ENCODE assay signal across 7 cellular contexts in the genomic region with DNA sequence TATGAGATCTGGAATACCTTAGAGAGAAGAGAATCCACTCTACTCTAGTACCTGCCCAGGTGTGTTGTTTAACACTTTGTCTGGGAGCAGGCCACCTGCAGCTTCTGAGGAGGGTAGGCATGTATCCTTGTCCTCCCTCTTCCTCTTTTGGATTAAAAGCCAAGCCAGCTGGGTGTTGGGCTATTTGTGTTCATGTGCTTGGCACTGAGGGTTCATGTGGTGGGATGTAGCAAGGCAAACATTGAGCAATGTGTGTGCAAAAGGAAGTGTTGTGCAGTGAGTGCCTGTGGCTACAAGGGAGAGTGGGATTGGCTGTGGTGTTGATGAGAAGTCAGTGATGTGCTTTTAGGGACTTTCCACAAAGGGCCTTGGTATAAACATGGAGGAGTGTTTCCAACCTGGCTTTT. TPM values are rescaled to one million over a fixed set of nuclear protein-coding genes. Genes with fewer than 3 reads are reported as not detected.
DNase-seq lines count a peak whose midpoint lies in the region; ATAC-seq and TF ChIP-seq lines count a peak whose summit lies in the region.

No MANE protein-coding gene starts in this region.

- H3K27ac ChIP-seq in colonic mucosa = peak overlapping the region; percentile 9
- H3K27ac ChIP-seq in suprapubic skin = no peak overlapping the region

- TF ChIP-seq POLR2A in suprapubic skin (IDR thresholded peaks at IDR 0.05) = no peak

- no peak overlapping the region for H3K4me3 Mint-ChIP-seq in natural killer cell

- H3K27me3 ChIP-seq in colonic mucosa (no peaks in the 10 kb centered on the region), suprapubic skin (no peaks in the 10 kb centered on the region)

- no peaks in the 10 kb centered on the region for H3K27me3 Mint-ChIP-seq in natural killer cell (ENCODE audit: low read depth in 2 of 2)

- H3K9me3 ChIP-seq in colonic mucosa (no peaks in the 10 kb centered on the region), suprapubic skin (no peaks in the 10 kb centered on the region)

- no peaks in the 10 kb centered on the region for H3K36me3 ChIP-seq in colonic mucosa
- H3K36me3 ChIP-seq in suprapubic skin = peaks cover 13% of the 10 kb centered on the region

- TF ChIP-seq EP300 in suprapubic skin (IDR thresholded peaks at IDR 0.05) = no peak

- H3K36me3 Mint-ChIP-seq in natural killer cell = no peaks in the 10 kb centered on the region

- TF ChIP-seq CTCF in colonic mucosa (IDR thresholded peaks at IDR 0.05) (no peak), natural killer cell (IDR thresholded peaks at IDR 0.05) (no peak), suprapubic skin (IDR thresholded peaks at IDR 0.05) (no peak)

- H3K4me3 ChIP-seq in colonic mucosa (no peak overlapping the region), suprapubic skin (no peak overlapping the region)

- H3K4me1 Mint-ChIP-seq in natural killer cell = peaks cover 16 to 17% of the 10 kb centered on the region in 2 donors

- H3K27ac Mint-ChIP-seq in natural killer cell = peak overlapping the region; percentile 20 to 63

- peaks cover 7% of the 10 kb centered on the region for H3K4me1 ChIP-seq in colonic mucosa
- peaks cover 49% of the 10 kb centered on the region for H3K4me1 ChIP-seq in suprapubic skin

- H3K9ac ChIP-seq in colonic mucosa (ENCODE audit: low read depth in 2 of 2, low read length in 2 of 2) = no peak overlapping the region

- ATAC-seq in GM18870 (IDR thresholded peaks at IDR 0.05; ENCODE audit: unreplicated experiment) (peak; percentile 69), natural killer cell (peak; percentile 72 to 80 (median 76))

- DNase-seq in MV-4-11 (lab: John Stamatoyannopoulos, UW) (peak; percentile 98), colonic mucosa (no peak), natural killer cell (no peak), D341Med (ENCODE audit: low spot score) (no peak), NCI-H2227 treated with DMSO at 0.1 percent for 48 hours (lab: John Stamatoyannopoulos, UW) (no peak), suprapubic skin (ENCODE audit: low spot score in 2 of 2) (no peak)

- intact Hi-C loops in colonic mucosa (cut with DNase I) = no loop called here
- intact Hi-C loops in natural killer cell (cut with micrococcal nuclease) = no loop called here

- no peaks in the 10 kb centered on the region for H3K9me3 Mint-ChIP-seq in natural killer cell

RNA-seq across cellular contexts. Expression of a gene that starts 23.0 kb away (rescaled TPM):
- total RNA-seq in colonic mucosa (10 to 100 TPM; 27.5 to 36.7 TPM), natural killer cell (10 to 100 TPM; 20.2 to 25.5 (median 22.8) TPM), suprapubic skin (10 to 100 TPM; 18.9 to 43.5 (median 25.2) TPM)

RNA-seq across cellular contexts. Expression of a gene that starts 48.3 kb away (rescaled TPM):
- 10 to 100 TPM; 21.7 to 54.0 TPM for total RNA-seq in colonic mucosa
- 1 to 10 TPM in 1 of 3 donors, under 1 TPM in 1, not detected in 1; 0.61 to 1.6 TPM for total RNA-seq in natural killer cell
- 10 to 100 TPM; 17.4 to 30.7 (median 21.8) TPM for total RNA-seq in suprapubic skin

Comparison
In these comparisons a context has a peak if more than half of its experiments do, and no peak if none do; other contexts are left out.
1. RNA of a gene that starts 48.3 kb away (total RNA-seq): 21.7 to 54.0 TPM in colonic mucosa and 17.4 to 30.7 TPM in suprapubic skin; 0.61 to 1.6 TPM in natural killer cell; every median in the first group is over 4 times any median in the second.